22 cellular contexts compared by ENCODE assay signal in the genomic region with DNA sequence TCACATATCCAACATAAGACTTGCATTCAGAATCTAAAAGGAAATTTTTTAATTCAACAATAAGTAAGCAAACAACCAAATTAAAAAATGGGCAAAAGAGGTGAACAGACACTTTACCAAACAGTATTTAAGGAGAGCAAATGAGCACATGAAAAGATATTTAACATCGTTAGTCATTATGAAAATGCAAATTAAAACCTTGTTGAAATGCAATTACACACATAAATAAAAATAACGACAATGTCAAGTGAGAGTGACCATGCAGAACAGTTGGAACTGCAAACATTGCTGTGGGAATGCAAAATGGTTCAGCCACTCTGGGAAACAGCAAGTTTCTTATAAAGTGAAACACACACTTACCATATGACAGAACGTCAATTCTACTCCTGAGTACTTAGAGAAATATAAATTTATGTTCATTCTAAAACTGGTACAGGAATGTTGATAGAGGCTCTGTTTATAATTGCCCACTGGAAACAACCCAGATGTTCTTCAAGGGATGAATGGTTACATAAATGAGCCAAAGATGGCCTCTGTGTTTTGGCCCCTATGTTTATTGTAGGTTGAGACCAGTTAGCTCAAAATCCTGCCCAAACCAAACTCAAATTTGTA.
DNase-seq lines count a peak whose midpoint lies in the region; ATAC-seq, FAIRE-seq and TF ChIP-seq lines count a peak whose summit lies in the region.
"Had no signal": no experiment of that assay in that cellular context is flagged by ENCODE, and none has a peak within 500 bp of the region (broad histone marks: within the 10 kb centered on the region; RNA-seq: fewer than 3 reads in every experiment).

No MANE protein-coding gene starts in this region.

- H3K27me3 ChIP-seq in BLaER1 (no peaks in the 10 kb centered on the region), MM.1S (replicated peaks; ENCODE audit: insufficient read depth, low read length) (no peaks in the 10 kb centered on the region), K562 (ENCODE audit: control insufficient read depth in 2 of 2, insufficient read depth in 2 of 2, low read length in 2 of 2) (no peaks in the 10 kb centered on the region)
- H3K27me3 ChIP-seq: BLaER1 treated with 17β-estradiol and CSF1 and Interleukin-3, amounts not matched to agents 10 nM and 100 nM had no signal

- no peak for DNase-seq in MM.1S
- DNase-seq in OCI-LY7 (ENCODE audit: low spot score) = no peak
- peak in 1 of 4 experiments; percentile 49 for DNase-seq in K562 (ENCODE audit: extremely low read depth in 1 of 4, low spot score in 3 of 4)
- no peak for DNase-seq in activated CD4-positive, alpha-beta T cell treated with anti-CD3 and anti-CD28 coated beads for 48 hours
- DNase-seq in foreskin melanocyte = no peak
- DNase-seq: 8988T; Calu3; CD4-positive, alpha-beta T cell; COR-L47; DMS53; DMS79 treated with DMSO at 0.1 percent for 48 hours; GF-D8; GOT3; HFFc6 had no signal

- H3K9me2 ChIP-seq in MM.1S (replicated peaks; ENCODE audit: insufficient read depth, low read length) (no peaks in the 10 kb centered on the region), OCI-LY7 (ENCODE audit: insufficient read depth, low read length) (no peaks in the 10 kb centered on the region)

- H3K4me1 ChIP-seq in BLaER1 = peaks cover 9% of the 10 kb centered on the region
- H3K4me1 ChIP-seq in MM.1S (ENCODE audit: low read length) = peaks cover 18% of the 10 kb centered on the region
- H3K4me1 ChIP-seq in OCI-LY7 (ENCODE audit: insufficient read depth, low read length, poor library complexity, severe bottlenecking) = peaks cover 12% of the 10 kb centered on the region
- H3K4me1 ChIP-seq in K562 (replicated peaks in 1 of 2; ENCODE audit: control insufficient read depth in 2 of 2, insufficient read depth in 2 of 2, low read length in 2 of 2) = peaks cover 3 to 5% of the 10 kb centered on the region in 2 experiments; a peak in 1 of 5 replicates
- H3K4me1 ChIP-seq: HAP-1 had no signal

- no peaks in the 10 kb centered on the region for H3K9me1 ChIP-seq in K562 (ENCODE audit: control insufficient read depth, insufficient read depth, low read length)

- TF ChIP-seq POLR2A in K562 (conservative IDR thresholded peaks at IDR 0.05) = no peak

- intact Hi-C loops in OCI-LY7 (cut with micrococcal nuclease; ENCODE audit: unreplicated experiment) = no loop called here
- intact Hi-C loops in K562 (cut with micrococcal nuclease) = loop anchor here (2.0 kb wide), 1 partner anchor 72 kb away; no protein-coding TSS in a partner anchor

- H3K9me3 ChIP-seq in BLaER1 (peaks cover 12% of the 10 kb centered on the region), MM.1S (replicated peaks; ENCODE audit: insufficient read depth, low read length) (no peaks in the 10 kb centered on the region), OCI-LY7 (ENCODE audit: low read length) (peaks cover 23% of the 10 kb centered on the region; the same call in 1 of the 2 replicates), K562 (replicated peaks; ENCODE audit: control insufficient read depth, insufficient read depth, low read depth, low read length) (no peaks in the 10 kb centered on the region)
- H3K9me3 ChIP-seq: HAP-1 had no signal

- peaks cover 18% of the 10 kb centered on the region for H3F3A ChIP-seq in MM.1S (ENCODE audit: insufficient read depth, low read length)

- TF ChIP-seq CTCF in MM.1S (IDR thresholded peaks at IDR 0.05; ENCODE audit: low read length) = no peak
- TF ChIP-seq CTCF in OCI-LY7 (conservative IDR thresholded peaks at IDR 0.05; ENCODE audit: low read length) = no peak
- TF ChIP-seq CTCF in K562 (IDR thresholded peaks at IDR 0.05 in 2 of 3, conservative IDR thresholded peaks at IDR 0.05 in 1 of 3; ENCODE audit: insufficient read depth in 2 of 3, low read depth in 1 of 3, low read length in 3 of 3) = no peak

- 2% methylated on average over 3 of the region's 3 CpGs for WGBS in K562 (ENCODE audit: insufficient coverage, low coverage, missing lambda C conversion rate)

- ATAC-seq in K562 (peak; percentile 31), HG02981 (IDR thresholded peaks at IDR 0.05; ENCODE audit: unreplicated experiment) (no peak), HG02970 (IDR thresholded peaks at IDR 0.05; ENCODE audit: low FRiP score, unreplicated experiment) (no peak)

- TF ChIP-seq EP300 in K562 (IDR thresholded peaks at IDR 0.05; ENCODE audit: low read length) = no peak

- no peak overlapping the region for H3K4me3 ChIP-seq in BLaER1
- H3K4me3 ChIP-seq in MM.1S (ENCODE audit: low read length) = peak overlapping the region; percentile 48
- H3K4me3 ChIP-seq in OCI-LY7 (ENCODE audit: low read depth, low read length, poor library complexity, severe bottlenecking) = no peak overlapping the region
- H3K4me3 ChIP-seq in K562 = peak overlapping the region; percentile 42
- H3K4me3 ChIP-seq: BLaER1 treated with 17β-estradiol and CSF1 and Interleukin-3, amounts not matched to agents 10 nM and 100 nM; HAP-1 had no signal

- TF ChIP-seq RAD21 in K562 (CRISPR knock-in tag; conservative IDR thresholded peaks at IDR 0.05 in 1 of 2, IDR thresholded peaks at IDR 0.05 in 1 of 2) = no peak; a peak in 1 of 4 replicates

- H3K36me3 ChIP-seq in BLaER1 = no peaks in the 10 kb centered on the region
- H3K36me3 ChIP-seq in MM.1S (replicated peaks; ENCODE audit: insufficient read depth, low read length) = no peaks in the 10 kb centered on the region; the same call in 1 of the 2 replicates
- no peaks in the 10 kb centered on the region; the same call in 1 of the 2 replicates for H3K36me3 ChIP-seq in OCI-LY7 (ENCODE audit: insufficient read depth, low read length)
- H3K36me3 ChIP-seq in K562 (ENCODE audit: control insufficient read depth, insufficient read depth, low read length) = peaks cover 7% of the 10 kb centered on the region; the same call in 2 of the 3 replicates
- H3K36me3 ChIP-seq: BLaER1 treated with 17β-estradiol and CSF1 and Interleukin-3, amounts not matched to agents 10 nM and 100 nM; HAP-1 had no signal

- CTCF ChIA-PET in OCI-LY7 (lab: Charles Lee; ENCODE audit: unreplicated experiment) = no interaction called here
- CTCF ChIA-PET in K562 (lab: Yijun Ruan, JAX; ENCODE audit: low intra/inter-chr PET ratio) = no interaction called here

- no peaks in the 10 kb centered on the region for H4K20me1 ChIP-seq in BLaER1
- no peaks in the 10 kb centered on the region for H4K20me1 ChIP-seq in MM.1S (ENCODE audit: insufficient read depth, low read length)
- H4K20me1 ChIP-seq in OCI-LY7 (ENCODE audit: insufficient read depth, low read length) = no peaks in the 10 kb centered on the region
- H4K20me1 ChIP-seq in K562 (replicated peaks; ENCODE audit: control insufficient read depth, insufficient read depth, low read length) = no peaks in the 10 kb centered on the region
- H4K20me1 ChIP-seq: BLaER1 treated with 17β-estradiol and CSF1 and Interleukin-3, amounts not matched to agents 10 nM and 100 nM had no signal

- H3K27ac ChIP-seq in BLaER1 (no peak overlapping the region), MM.1S (ENCODE audit: low read length) (peak overlapping the region; percentile 76; the same call in 1 of the 2 replicates), OCI-LY7 (ENCODE audit: low read depth, low read length, poor library complexity, severe bottlenecking) (no peak overlapping the region), K562 (ENCODE audit: extremely low read depth, low read depth, low read length) (peak overlapping the region; percentile 88)
- H3K27ac ChIP-seq: BLaER1 treated with 17β-estradiol and CSF1 and Interleukin-3, amounts not matched to agents 10 nM and 100 nM had no signal

- POLR2A ChIA-PET in OCI-LY7 (lab: Charles Lee) (interaction anchor here (1.0 kb wide), 1 partner anchor 11 kb away, joined by 3 read pairs; no protein-coding TSS in a partner anchor), K562 (lab: Yijun Ruan, JAX) (interaction anchor here (0.7 to 2.4 kb wide), 9 partner anchors 9 to 76 kb away, joined by 3 to 13 read pairs (median 5); no protein-coding TSS in a partner anchor)

- H3K4me2 ChIP-seq in BLaER1 = peak overlapping the region; percentile 33
- peak overlapping the region; percentile 82 for H3K4me2 ChIP-seq in MM.1S (ENCODE audit: low read depth, low read length)
- H3K4me2 ChIP-seq in OCI-LY7 (ENCODE audit: low read length) = peak overlapping the region; percentile 4
- H3K4me2 ChIP-seq in K562 (ENCODE audit: insufficient read depth, low read length) = peak overlapping the region; percentile 78

- H3K79me2 ChIP-seq in MM.1S (ENCODE audit: low read length) = peaks cover 33% of the 10 kb centered on the region
- H3K79me2 ChIP-seq in OCI-LY7 (ENCODE audit: insufficient read depth, low read depth, low read length) = no peaks in the 10 kb centered on the region
- H3K79me2 ChIP-seq in K562 (ENCODE audit: control insufficient read depth, insufficient read depth, low read length) = peaks cover 93% of the 10 kb centered on the region

- FAIRE-seq in K562 (lab: Jason Lieb, UNC) = no peak
- FAIRE-seq: GM12891, GM18507, H54 had no signal

- peak overlapping the region; percentile 47; the same call in 1 of the 2 replicates for H2AFZ ChIP-seq in MM.1S (ENCODE audit: low read length)
- peak overlapping the region; percentile 62 for H2AFZ ChIP-seq in OCI-LY7 (ENCODE audit: low read length)
- H2AFZ ChIP-seq in K562 (ENCODE audit: low read depth, low read length) = no peak overlapping the region

- in situ Hi-C loops in K562 (cut with MboI) = no loop called here

- BruUV-seq in OCI-LY7 (replicated peaks; lab: Mats Ljungman, UMichigan) (no TSS peak), K562 (replicated peaks; lab: Mats Ljungman, UMichigan) (TSS peak; percentile 10)

- no peak overlapping the region for H3K9ac ChIP-seq in BLaER1
- H3K9ac ChIP-seq in MM.1S (ENCODE audit: low read length) = peak overlapping the region; percentile 29
- peak overlapping the region in 1 of 2 experiments; percentile 71; a peak in 2 of 4 replicates for H3K9ac ChIP-seq in K562 (ENCODE audit: insufficient read depth in 1 of 2, low read depth in 2 of 2, low read length in 2 of 2)
- H3K9ac ChIP-seq: BLaER1 treated with 17β-estradiol and CSF1 and Interleukin-3, amounts not matched to agents 10 nM and 100 nM had no signal

TF ChIP-seq in K562, 482 proteins besides CTCF, POLR2A, EP300 and RAD21 (continues in another document):
- TF ChIP-seq TOE1 (IDR thresholded peaks at IDR 0.05; ENCODE audit: borderline replicate concordance) (no peak), TOE1 (CRISPR knock-in tag; IDR thresholded peaks at IDR 0.05; ENCODE audit: borderline replicate concordance, low read depth) (no peak), PML (IDR thresholded peaks at IDR 0.05; ENCODE audit: low read length) (no peak), PPARD (CRISPR knock-in tag; IDR thresholded peaks at IDR 0.05) (no peak), SRSF3 (IDR thresholded peaks at IDR 0.05; ENCODE audit: insufficient read depth, low read length) (no peak), CCNT2 (IDR thresholded peaks at IDR 0.05; ENCODE audit: borderline replicate concordance, extremely low read depth, insufficient read length, low read depth, low read length) (no peak)

Comparison
In these comparisons a context has a peak if more than half of its experiments do, and no peak if none do; other contexts are left out.
1. H3K27ac ChIP-seq: peak in MM.1S (single experiment) and K562 (single experiment); none in BLaER1 (single experiment) and OCI-LY7 (single experiment).
2. H3K4me2 ChIP-seq: peak in every context shown above with its lines; median percentile 82 in MM.1S; 78 in K562; 33 in BLaER1; 4 in OCI-LY7.
3. H3K4me3 ChIP-seq: peak in MM.1S (single experiment) and K562 (single experiment); none in BLaER1 (single experiment) and OCI-LY7 (single experiment).